ENCODE assay signal across 1 cellular context in the genomic region with DNA sequence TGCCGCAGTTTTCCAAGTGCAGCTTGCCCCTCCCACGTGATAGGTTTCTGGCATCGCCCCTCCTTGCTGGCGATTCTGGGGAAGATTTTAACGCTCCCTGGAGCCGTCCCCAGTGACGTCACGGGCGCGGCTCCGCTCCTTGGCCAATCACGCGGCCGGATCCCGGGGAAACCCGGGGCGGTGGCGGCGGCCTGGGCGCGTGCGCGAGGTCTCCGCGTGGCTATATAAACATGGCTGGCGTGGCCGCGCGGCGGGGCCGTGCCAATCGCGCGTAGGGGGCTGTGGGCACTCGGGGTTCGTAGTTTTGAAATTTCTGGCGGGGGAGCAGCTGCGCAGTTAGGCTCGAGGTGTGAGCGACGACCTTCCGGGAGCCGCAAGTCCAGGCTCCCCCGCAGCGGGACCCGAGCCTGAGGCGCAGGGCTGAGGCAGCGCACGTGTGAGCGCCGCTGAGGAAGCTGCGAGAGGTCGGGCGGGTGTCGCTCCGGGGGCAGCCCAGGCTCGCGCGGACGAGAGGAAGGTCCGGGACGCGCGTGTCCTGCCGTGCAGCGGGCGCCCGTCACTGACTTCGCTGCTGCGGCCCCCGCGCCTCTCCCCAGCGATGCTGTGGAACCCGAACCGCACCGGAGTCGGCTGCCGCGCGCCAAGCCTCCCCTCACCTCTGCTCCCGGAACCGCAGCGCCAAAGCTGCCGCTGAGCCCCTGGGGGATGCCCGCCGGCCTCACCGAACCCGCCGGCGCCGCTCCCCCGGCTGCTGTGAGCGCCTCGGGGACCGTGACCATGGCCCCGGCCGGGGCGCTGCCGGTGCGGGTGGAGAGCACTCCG.
TF ChIP-seq lines count a peak whose summit lies in the region.

A gene with protein sequence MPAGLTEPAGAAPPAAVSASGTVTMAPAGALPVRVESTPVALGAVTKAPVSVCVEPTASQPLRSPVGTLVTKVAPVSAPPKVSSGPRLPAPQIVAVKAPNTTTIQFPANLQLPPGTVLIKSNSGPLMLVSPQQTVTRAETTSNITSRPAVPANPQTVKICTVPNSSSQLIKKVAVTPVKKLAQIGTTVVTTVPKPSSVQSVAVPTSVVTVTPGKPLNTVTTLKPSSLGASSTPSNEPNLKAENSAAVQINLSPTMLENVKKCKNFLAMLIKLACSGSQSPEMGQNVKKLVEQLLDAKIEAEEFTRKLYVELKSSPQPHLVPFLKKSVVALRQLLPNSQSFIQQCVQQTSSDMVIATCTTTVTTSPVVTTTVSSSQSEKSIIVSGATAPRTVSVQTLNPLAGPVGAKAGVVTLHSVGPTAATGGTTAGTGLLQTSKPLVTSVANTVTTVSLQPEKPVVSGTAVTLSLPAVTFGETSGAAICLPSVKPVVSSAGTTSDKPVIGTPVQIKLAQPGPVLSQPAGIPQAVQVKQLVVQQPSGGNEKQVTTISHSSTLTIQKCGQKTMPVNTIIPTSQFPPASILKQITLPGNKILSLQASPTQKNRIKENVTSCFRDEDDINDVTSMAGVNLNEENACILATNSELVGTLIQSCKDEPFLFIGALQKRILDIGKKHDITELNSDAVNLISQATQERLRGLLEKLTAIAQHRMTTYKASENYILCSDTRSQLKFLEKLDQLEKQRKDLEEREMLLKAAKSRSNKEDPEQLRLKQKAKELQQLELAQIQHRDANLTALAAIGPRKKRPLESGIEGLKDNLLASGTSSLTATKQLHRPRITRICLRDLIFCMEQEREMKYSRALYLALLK (plus strand): TSS at position 217 of the 822 bp plus-strand sequence. CDS start 489 bp downstream, at position 706.

TF ChIP-seq in K562, 482 proteins besides CTCF, POLR2A, EP300 and RAD21 (continued from another document and continues in another):
- peak; percentile 82 for TF ChIP-seq POLR2B (IDR thresholded peaks at IDR 0.05; ENCODE audit: low read depth, partially characterized antibody)
- no peak for TF ChIP-seq PCBP2 (IDR thresholded peaks at IDR 0.05; ENCODE audit: low read depth, low read length, poor library complexity, severe bottlenecking)
- peak; percentile 1 to 79; a peak in 3 of 4 replicates for TF ChIP-seq RCOR1 (IDR thresholded peaks at IDR 0.05; ENCODE audit: borderline replicate concordance in 1 of 2, low read depth in 2 of 2, low read length in 2 of 2)
- TF ChIP-seq TEAD2 (tag; IDR thresholded peaks at IDR 0.05), result no peak
- TF ChIP-seq MYBL2 (IDR thresholded peaks at IDR 0.05; ENCODE audit: low read depth), result no peak; the same call in 1 of the 2 replicates
- TF ChIP-seq MYBL2 (CRISPR knock-in tag; IDR thresholded peaks at IDR 0.05; ENCODE audit: borderline replicate concordance), result no peak
- TF ChIP-seq ZNF583 (CRISPR knock-in tag; IDR thresholded peaks at IDR 0.05), result 0 out of 2 replicates have a peak, but pooled peaks have one; percentile 41
- 0 out of 2 replicates have a peak, but pooled peaks have one; percentile 36 for TF ChIP-seq NR2C2 (CRISPR knock-in tag; IDR thresholded peaks at IDR 0.05)
- peak; percentile 58 for TF ChIP-seq NR2C2 (tag; IDR thresholded peaks at IDR 0.05)
- TF ChIP-seq ZNF212 (CRISPR knock-in tag; IDR thresholded peaks at IDR 0.05), result 0 out of 2 replicates have a peak, but pooled peaks have one; percentile 18
- TF ChIP-seq ZNF217 (CRISPR knock-in tag; IDR thresholded peaks at IDR 0.05), result no peak
- TF ChIP-seq, protein P1, sequence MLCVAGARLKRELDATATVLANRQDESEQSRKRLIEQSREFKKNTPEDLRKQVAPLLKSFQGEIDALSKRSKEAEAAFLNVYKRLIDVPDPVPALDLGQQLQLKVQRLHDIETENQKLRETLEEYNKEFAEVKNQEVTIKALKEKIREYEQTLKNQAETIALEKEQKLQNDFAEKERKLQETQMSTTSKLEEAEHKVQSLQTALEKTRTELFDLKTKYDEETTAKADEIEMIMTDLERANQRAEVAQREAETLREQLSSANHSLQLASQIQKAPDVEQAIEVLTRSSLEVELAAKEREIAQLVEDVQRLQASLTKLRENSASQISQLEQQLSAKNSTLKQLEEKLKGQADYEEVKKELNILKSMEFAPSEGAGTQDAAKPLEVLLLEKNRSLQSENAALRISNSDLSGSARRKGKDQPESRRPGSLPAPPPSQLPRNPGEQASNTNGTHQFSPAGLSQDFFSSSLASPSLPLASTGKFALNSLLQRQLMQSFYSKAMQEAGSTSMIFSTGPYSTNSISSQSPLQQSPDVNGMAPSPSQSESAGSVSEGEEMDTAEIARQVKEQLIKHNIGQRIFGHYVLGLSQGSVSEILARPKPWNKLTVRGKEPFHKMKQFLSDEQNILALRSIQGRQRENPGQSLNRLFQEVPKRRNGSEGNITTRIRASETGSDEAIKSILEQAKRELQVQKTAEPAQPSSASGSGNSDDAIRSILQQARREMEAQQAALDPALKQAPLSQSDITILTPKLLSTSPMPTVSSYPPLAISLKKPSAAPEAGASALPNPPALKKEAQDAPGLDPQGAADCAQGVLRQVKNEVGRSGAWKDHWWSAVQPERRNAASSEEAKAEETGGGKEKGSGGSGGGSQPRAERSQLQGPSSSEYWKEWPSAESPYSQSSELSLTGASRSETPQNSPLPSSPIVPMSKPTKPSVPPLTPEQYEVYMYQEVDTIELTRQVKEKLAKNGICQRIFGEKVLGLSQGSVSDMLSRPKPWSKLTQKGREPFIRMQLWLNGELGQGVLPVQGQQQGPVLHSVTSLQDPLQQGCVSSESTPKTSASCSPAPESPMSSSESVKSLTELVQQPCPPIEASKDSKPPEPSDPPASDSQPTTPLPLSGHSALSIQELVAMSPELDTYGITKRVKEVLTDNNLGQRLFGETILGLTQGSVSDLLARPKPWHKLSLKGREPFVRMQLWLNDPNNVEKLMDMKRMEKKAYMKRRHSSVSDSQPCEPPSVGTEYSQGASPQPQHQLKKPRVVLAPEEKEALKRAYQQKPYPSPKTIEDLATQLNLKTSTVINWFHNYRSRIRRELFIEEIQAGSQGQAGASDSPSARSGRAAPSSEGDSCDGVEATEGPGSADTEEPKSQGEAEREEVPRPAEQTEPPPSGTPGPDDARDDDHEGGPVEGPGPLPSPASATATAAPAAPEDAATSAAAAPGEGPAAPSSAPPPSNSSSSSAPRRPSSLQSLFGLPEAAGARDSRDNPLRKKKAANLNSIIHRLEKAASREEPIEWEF (CRISPR knock-in tag; IDR thresholded peaks at IDR 0.05), result no peak
- TF ChIP-seq, protein P2, sequence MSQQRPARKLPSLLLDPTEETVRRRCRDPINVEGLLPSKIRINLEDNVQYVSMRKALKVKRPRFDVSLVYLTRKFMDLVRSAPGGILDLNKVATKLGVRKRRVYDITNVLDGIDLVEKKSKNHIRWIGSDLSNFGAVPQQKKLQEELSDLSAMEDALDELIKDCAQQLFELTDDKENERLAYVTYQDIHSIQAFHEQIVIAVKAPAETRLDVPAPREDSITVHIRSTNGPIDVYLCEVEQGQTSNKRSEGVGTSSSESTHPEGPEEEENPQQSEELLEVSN (IDR thresholded peaks at IDR 0.05; ENCODE audit: borderline replicate concordance in 1 of 2, extremely low read depth in 1 of 2, insufficient read depth in 1 of 2, insufficient read length in 1 of 2, low read depth in 1 of 2, low read length in 1 of 2, poor library complexity in 1 of 2, severe bottlenecking in 1 of 2), result peak; percentile 78 to 93
- peak; percentile 76 for TF ChIP-seq JUN (IDR thresholded peaks at IDR 0.05; ENCODE audit: borderline replicate concordance, low read depth, low read length)
- no peak for TF ChIP-seq JUN (CRISPR knock-in tag; IDR thresholded peaks at IDR 0.05; ENCODE audit: borderline replicate concordance)
- TF ChIP-seq HLTF (IDR thresholded peaks at IDR 0.05), result peak; percentile 65; the same call in 1 of the 2 replicates
- TF ChIP-seq ZNF347 (CRISPR knock-in tag; IDR thresholded peaks at IDR 0.05; ENCODE audit: low read depth), result no peak
- TF ChIP-seq SMAD4 (CRISPR knock-in tag; conservative IDR thresholded peaks at IDR 0.05), result 0 out of 2 replicates have a peak, but pooled peaks have one; percentile 71
- TF ChIP-seq, protein P3, sequence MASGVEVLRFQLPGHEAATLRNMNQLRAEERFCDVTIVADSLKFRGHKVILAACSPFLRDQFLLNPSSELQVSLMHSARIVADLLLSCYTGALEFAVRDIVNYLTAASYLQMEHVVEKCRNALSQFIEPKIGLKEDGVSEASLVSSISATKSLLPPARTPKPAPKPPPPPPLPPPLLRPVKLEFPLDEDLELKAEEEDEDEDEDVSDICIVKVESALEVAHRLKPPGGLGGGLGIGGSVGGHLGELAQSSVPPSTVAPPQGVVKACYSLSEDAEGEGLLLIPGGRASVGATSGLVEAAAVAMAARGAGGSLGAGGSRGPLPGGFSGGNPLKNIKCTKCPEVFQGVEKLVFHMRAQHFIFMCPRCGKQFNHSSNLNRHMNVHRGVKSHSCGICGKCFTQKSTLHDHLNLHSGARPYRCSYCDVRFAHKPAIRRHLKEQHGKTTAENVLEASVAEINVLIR (CRISPR knock-in tag; IDR thresholded peaks at IDR 0.05), result peak; percentile 94
- TF ChIP-seq RAD51 (IDR thresholded peaks at IDR 0.05; ENCODE audit: borderline replicate concordance, low read depth), result peak; percentile 91
- TF ChIP-seq CBFA2T3 (IDR thresholded peaks at IDR 0.05), result no peak
- no peak for TF ChIP-seq ZC3H11A (IDR thresholded peaks at IDR 0.05; ENCODE audit: low read depth, low read length)
- 0 out of 2 replicates have a peak, but pooled peaks have one; percentile 53 for TF ChIP-seq GATAD2A (IDR thresholded peaks at IDR 0.05)
- TF ChIP-seq RBM34 (IDR thresholded peaks at IDR 0.05; ENCODE audit: borderline replicate concordance, insufficient read depth, low read length), result 0 out of 2 replicates have a peak, but pooled peaks have one; percentile 43
- TF ChIP-seq, protein P4, sequence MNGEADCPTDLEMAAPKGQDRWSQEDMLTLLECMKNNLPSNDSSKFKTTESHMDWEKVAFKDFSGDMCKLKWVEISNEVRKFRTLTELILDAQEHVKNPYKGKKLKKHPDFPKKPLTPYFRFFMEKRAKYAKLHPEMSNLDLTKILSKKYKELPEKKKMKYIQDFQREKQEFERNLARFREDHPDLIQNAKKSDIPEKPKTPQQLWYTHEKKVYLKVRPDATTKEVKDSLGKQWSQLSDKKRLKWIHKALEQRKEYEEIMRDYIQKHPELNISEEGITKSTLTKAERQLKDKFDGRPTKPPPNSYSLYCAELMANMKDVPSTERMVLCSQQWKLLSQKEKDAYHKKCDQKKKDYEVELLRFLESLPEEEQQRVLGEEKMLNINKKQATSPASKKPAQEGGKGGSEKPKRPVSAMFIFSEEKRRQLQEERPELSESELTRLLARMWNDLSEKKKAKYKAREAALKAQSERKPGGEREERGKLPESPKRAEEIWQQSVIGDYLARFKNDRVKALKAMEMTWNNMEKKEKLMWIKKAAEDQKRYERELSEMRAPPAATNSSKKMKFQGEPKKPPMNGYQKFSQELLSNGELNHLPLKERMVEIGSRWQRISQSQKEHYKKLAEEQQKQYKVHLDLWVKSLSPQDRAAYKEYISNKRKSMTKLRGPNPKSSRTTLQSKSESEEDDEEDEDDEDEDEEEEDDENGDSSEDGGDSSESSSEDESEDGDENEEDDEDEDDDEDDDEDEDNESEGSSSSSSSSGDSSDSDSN (IDR thresholded peaks at IDR 0.05; ENCODE audit: borderline replicate concordance in 1 of 2, low read depth in 2 of 2, low read length in 2 of 2), result peak; percentile 48 to 84; a peak in 2 of 4 replicates
- TF ChIP-seq HMGN3 (IDR thresholded peaks at IDR 0.05; ENCODE audit: borderline replicate concordance, extremely low read depth, insufficient read length, low read depth, low read length), result peak; percentile 76
- TF ChIP-seq KLF10 (CRISPR knock-in tag; IDR thresholded peaks at IDR 0.05), result no peak
- TF ChIP-seq NBN (IDR thresholded peaks at IDR 0.05; ENCODE audit: low read depth), result peak; percentile 99
- no peak for TF ChIP-seq POLR3G (IDR thresholded peaks at IDR 0.05; ENCODE audit: extremely low read depth, insufficient read length, insufficient replicate concordance)
- TF ChIP-seq HNRNPL (IDR thresholded peaks at IDR 0.05; ENCODE audit: low read depth, low read length), result peak; percentile 86
- TF ChIP-seq ATF7 (IDR thresholded peaks at IDR 0.05), result peak; percentile 97
- TF ChIP-seq, protein P5, sequence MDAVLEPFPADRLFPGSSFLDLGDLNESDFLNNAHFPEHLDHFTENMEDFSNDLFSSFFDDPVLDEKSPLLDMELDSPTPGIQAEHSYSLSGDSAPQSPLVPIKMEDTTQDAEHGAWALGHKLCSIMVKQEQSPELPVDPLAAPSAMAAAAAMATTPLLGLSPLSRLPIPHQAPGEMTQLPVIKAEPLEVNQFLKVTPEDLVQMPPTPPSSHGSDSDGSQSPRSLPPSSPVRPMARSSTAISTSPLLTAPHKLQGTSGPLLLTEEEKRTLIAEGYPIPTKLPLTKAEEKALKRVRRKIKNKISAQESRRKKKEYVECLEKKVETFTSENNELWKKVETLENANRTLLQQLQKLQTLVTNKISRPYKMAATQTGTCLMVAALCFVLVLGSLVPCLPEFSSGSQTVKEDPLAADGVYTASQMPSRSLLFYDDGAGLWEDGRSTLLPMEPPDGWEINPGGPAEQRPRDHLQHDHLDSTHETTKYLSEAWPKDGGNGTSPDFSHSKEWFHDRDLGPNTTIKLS (IDR thresholded peaks at IDR 0.05; ENCODE audit: borderline replicate concordance, low read depth), result peak; percentile 92
- no peak for TF ChIP-seq ZNF77 (CRISPR knock-in tag; IDR thresholded peaks at IDR 0.05)
- TF ChIP-seq RBM25 (IDR thresholded peaks at IDR 0.05; ENCODE audit: low read depth, low read length, severe bottlenecking), result peak; percentile 73
- peak; percentile 93 for TF ChIP-seq CHD1 (IDR thresholded peaks at IDR 0.05; ENCODE audit: low read length)
- no peak for TF ChIP-seq ZSCAN29 (IDR thresholded peaks at IDR 0.05)
- TF ChIP-seq TRIM28 (IDR thresholded peaks at IDR 0.05), result no peak
- TF ChIP-seq, protein P6, sequence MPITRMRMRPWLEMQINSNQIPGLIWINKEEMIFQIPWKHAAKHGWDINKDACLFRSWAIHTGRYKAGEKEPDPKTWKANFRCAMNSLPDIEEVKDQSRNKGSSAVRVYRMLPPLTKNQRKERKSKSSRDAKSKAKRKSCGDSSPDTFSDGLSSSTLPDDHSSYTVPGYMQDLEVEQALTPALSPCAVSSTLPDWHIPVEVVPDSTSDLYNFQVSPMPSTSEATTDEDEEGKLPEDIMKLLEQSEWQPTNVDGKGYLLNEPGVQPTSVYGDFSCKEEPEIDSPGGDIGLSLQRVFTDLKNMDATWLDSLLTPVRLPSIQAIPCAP (CRISPR knock-in tag; IDR thresholded peaks at IDR 0.05; ENCODE audit: borderline replicate concordance), result 0 out of 2 replicates have a peak, but pooled peaks have one; percentile 62
- TF ChIP-seq, protein P7, sequence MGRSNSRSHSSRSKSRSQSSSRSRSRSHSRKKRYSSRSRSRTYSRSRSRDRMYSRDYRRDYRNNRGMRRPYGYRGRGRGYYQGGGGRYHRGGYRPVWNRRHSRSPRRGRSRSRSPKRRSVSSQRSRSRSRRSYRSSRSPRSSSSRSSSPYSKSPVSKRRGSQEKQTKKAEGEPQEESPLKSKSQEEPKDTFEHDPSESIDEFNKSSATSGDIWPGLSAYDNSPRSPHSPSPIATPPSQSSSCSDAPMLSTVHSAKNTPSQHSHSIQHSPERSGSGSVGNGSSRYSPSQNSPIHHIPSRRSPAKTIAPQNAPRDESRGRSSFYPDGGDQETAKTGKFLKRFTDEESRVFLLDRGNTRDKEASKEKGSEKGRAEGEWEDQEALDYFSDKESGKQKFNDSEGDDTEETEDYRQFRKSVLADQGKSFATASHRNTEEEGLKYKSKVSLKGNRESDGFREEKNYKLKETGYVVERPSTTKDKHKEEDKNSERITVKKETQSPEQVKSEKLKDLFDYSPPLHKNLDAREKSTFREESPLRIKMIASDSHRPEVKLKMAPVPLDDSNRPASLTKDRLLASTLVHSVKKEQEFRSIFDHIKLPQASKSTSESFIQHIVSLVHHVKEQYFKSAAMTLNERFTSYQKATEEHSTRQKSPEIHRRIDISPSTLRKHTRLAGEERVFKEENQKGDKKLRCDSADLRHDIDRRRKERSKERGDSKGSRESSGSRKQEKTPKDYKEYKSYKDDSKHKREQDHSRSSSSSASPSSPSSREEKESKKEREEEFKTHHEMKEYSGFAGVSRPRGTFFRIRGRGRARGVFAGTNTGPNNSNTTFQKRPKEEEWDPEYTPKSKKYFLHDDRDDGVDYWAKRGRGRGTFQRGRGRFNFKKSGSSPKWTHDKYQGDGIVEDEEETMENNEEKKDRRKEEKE (IDR thresholded peaks at IDR 0.05; ENCODE audit: borderline replicate concordance in 1 of 2, control insufficient read depth in 1 of 2, low read depth in 2 of 2, low read length in 1 of 2), result no peak
